11 cellular contexts compared by ENCODE assay signal in genomic region chr1:38009841-38010180, GRCh38. TPM values are rescaled to one million over a fixed set of nuclear protein-coding genes. Genes with fewer than 3 reads are reported as not detected.
A peak's percentile ranks its signal among the peaks of the same experiment; 100 is the strongest.
DNase-seq lines count a peak whose midpoint lies in the region; ATAC-seq and TF ChIP-seq lines count a peak whose summit lies in the region.
"Had no signal": no experiment of that assay in that cellular context is flagged by ENCODE, and none has a peak within 500 bp of the region (broad histone marks: within the 10 kb centered on the region; RNA-seq: fewer than 3 reads in every experiment).

No MANE protein-coding gene starts in this region.

- H3K4me2 ChIP-seq in osteoblast (ENCODE audit: insufficient read depth, low read length) = no peak overlapping the region

- H3K4me1 ChIP-seq in ascending aorta (peaks cover 13 to 19% of the 10 kb centered on the region in 2 donors), osteoblast (ENCODE audit: insufficient read depth, low read length) (peaks cover 24% of the 10 kb centered on the region)

- H3K27me3 Mint-ChIP-seq in T-helper 1 cell treated with Interleukin-12 subunit alpha and Interleukin-12 subunit beta and Interleukin-4 antibody, amounts not matched to agents 30 μg/mL and 1 μg/mL, for 36 hours (ENCODE audit: low read depth) = no peaks in the 10 kb centered on the region
- peaks cover 4% of the 10 kb centered on the region; the same call in 1 of the 2 replicates for H3K27me3 Mint-ChIP-seq in HFFc6 (ENCODE audit: insufficient read depth)

- H3K9me3 ChIP-seq in ascending aorta = no peaks in the 10 kb centered on the region
- no peaks in the 10 kb centered on the region for H3K9me3 ChIP-seq in osteoblast (ENCODE audit: low read depth, low read length)
- H3K9me3 ChIP-seq: ovary, thyroid gland had no signal

- H3K27me3 ChIP-seq in ascending aorta (no peaks in the 10 kb centered on the region), osteoblast (ENCODE audit: insufficient read depth, low read length) (no peaks in the 10 kb centered on the region)
- H3K27me3 ChIP-seq: ovary, thyroid gland had no signal

- peaks cover 21% of the 10 kb centered on the region for H3K79me2 ChIP-seq in osteoblast (ENCODE audit: insufficient read depth, low read length)

- no peaks in the 10 kb centered on the region for H3K9me3 Mint-ChIP-seq in T-helper 1 cell treated with Interleukin-12 subunit alpha and Interleukin-12 subunit beta and Interleukin-4 antibody, amounts not matched to agents 30 μg/mL and 1 μg/mL, for 36 hours
- H3K9me3 Mint-ChIP-seq in HFFc6 = no peaks in the 10 kb centered on the region

- H2AFZ ChIP-seq in osteoblast (ENCODE audit: low read length) = no peak overlapping the region

- no peak for ATAC-seq in GM18873 (IDR thresholded peaks at IDR 0.05; ENCODE audit: low FRiP score, unreplicated experiment)

- no peak overlapping the region for H3K4me3 ChIP-seq in ascending aorta
- no peak overlapping the region for H3K4me3 ChIP-seq in osteoblast (ENCODE audit: insufficient read depth, low read length)
- H3K4me3 ChIP-seq: ovary, thyroid gland had no signal

- TF ChIP-seq CTCF in HFFc6 (IDR thresholded peaks at IDR 0.05) (no peak), ascending aorta (IDR thresholded peaks at IDR 0.05) (no peak), osteoblast (IDR thresholded peaks at IDR 0.05; ENCODE audit: extremely low read depth, low read depth, low read length) (no peak)

- no peak for DNase-seq in T-helper 1 cell
- DNase-seq in HFFc6 = no peak
- no peak for DNase-seq in ascending aorta (ENCODE audit: low spot score in 2 of 2)
- DNase-seq in osteoblast (ENCODE audit: insufficient read length, low spot score, missing footprints) = no peak
- no peak for DNase-seq in Ammon's horn (ENCODE audit: low spot score)
- DNase-seq in GM03348 (ENCODE audit: low spot score) = no peak
- DNase-seq: thyroid gland had no signal

- H3K36me3 Mint-ChIP-seq in T-helper 1 cell treated with Interleukin-12 subunit alpha and Interleukin-12 subunit beta and Interleukin-4 antibody, amounts not matched to agents 30 μg/mL and 1 μg/mL, for 36 hours (ENCODE audit: low read depth) = peaks cover 5% of the 10 kb centered on the region
- peaks cover 10% of the 10 kb centered on the region for H3K36me3 Mint-ChIP-seq in HFFc6 (ENCODE audit: low read depth)

- no peaks in the 10 kb centered on the region for H3K36me3 ChIP-seq in ascending aorta
- peaks cover 6% of the 10 kb centered on the region for H3K36me3 ChIP-seq in osteoblast (ENCODE audit: insufficient read depth, low read length)
- H3K36me3 ChIP-seq: ovary, thyroid gland had no signal

- H3K27ac ChIP-seq in ascending aorta (peak overlapping the region; percentile 56 to 73), osteoblast (ENCODE audit: low read depth, low read length) (peak overlapping the region; percentile 80)
- H3K27ac ChIP-seq: ovary, thyroid gland had no signal

- peaks cover 8% of the 10 kb centered on the region for H4K20me1 ChIP-seq in osteoblast (ENCODE audit: insufficient read depth, low read length)

- intact Hi-C loops in ascending aorta (cut with DNase I) = loop anchor here (5.0 to 10.0 kb wide), 4 partner anchors 318 to 1555 kb away; partner anchors contain the start of genes CDCA8, DNALI1, OSCP1 and RRAGC

- H3K4me3 Mint-ChIP-seq in T-helper 1 cell treated with Interleukin-12 subunit alpha and Interleukin-12 subunit beta and Interleukin-4 antibody, amounts not matched to agents 30 μg/mL and 1 μg/mL, for 36 hours = no peak overlapping the region
- no peak overlapping the region for H3K4me3 Mint-ChIP-seq in HFFc6

- H3K4me1 Mint-ChIP-seq in T-helper 1 cell treated with Interleukin-12 subunit alpha and Interleukin-12 subunit beta and Interleukin-4 antibody, amounts not matched to agents 30 μg/mL and 1 μg/mL, for 36 hours (ENCODE audit: low read depth) = peaks cover 32% of the 10 kb centered on the region
- H3K4me1 Mint-ChIP-seq in HFFc6 (ENCODE audit: low read depth) = peaks cover 26% of the 10 kb centered on the region

- H3K27ac Mint-ChIP-seq in T-helper 1 cell treated with Interleukin-12 subunit alpha and Interleukin-12 subunit beta and Interleukin-4 antibody, amounts not matched to agents 30 μg/mL and 1 μg/mL, for 36 hours = peak overlapping the region; percentile 97
- H3K27ac Mint-ChIP-seq in HFFc6 = peak overlapping the region; percentile 91; the same call in 1 of the 2 replicates

RNA-seq across cellular contexts. Expression of gene UTP11, which starts 2.7 kb away (rescaled TPM):
- total RNA-seq in HFFc6 (2021; fragmentation: NEBNext Ultra II Directional; extraction: Animal tissue kit (Norgen Biotek cat#: 25700)) = 10 to 100 TPM; 41.4 to 57.1 (median 49.2) TPM
- 16.5 TPM for total RNA-seq in ascending aorta
- total RNA-seq in osteoblast = 38.7 and 39.8 TPM in 2 replicates

RNA-seq across cellular contexts. Expression of gene FHL3, which starts 4.5 kb away (rescaled TPM):
- 10 to 100 TPM; 29.4 to 40.9 (median 33.2) TPM for total RNA-seq in HFFc6 (2021; fragmentation: NEBNext Ultra II Directional; extraction: Animal tissue kit (Norgen Biotek cat#: 25700))
- total RNA-seq in ascending aorta (60.1 TPM), osteoblast (21.4 and 25.6 TPM in 2 replicates)

RNA-seq across cellular contexts. Expression of gene SF3A3, which starts 20.0 kb away (rescaled TPM):
- total RNA-seq in HFFc6 (2021; fragmentation: NEBNext Ultra II Directional; extraction: Animal tissue kit (Norgen Biotek cat#: 25700)) = 10 to 100 TPM; 71.6 to 91.6 (median 81.3) TPM
- total RNA-seq in ascending aorta (20.3 TPM), osteoblast (68.7 and 76.7 TPM in 2 replicates)

RNA-seq across cellular contexts. Expression of gene POU3F1, which starts 36.8 kb away (rescaled TPM):
- under 1 TPM in 1 of 6 experiments, not detected in 5; 0.11 TPM for total RNA-seq in HFFc6 (2021; fragmentation: NEBNext Ultra II Directional; extraction: Animal tissue kit (Norgen Biotek cat#: 25700))
- total RNA-seq in ascending aorta (not detected), osteoblast (under 0.01 TPM in 2 replicates)
- total RNA-seq: A172, thyroid gland had no signal
